ENCODE assay signal across 13 cellular contexts in genomic region chrX:55011294-55011693, GRCh38. TPM values are rescaled to one million over a fixed set of nuclear protein-coding genes. Genes with fewer than 3 reads are reported as not detected.
DNase-seq lines count a peak whose midpoint lies in the region; ATAC-seq, FAIRE-seq and TF ChIP-seq lines count a peak whose summit lies in the region.
"Had no signal": no experiment of that assay in that cellular context is flagged by ENCODE, and none has a peak within 500 bp of the region (broad histone marks: within the 10 kb centered on the region; RNA-seq: fewer than 3 reads in every experiment).

No MANE protein-coding gene starts in this region.

- ATAC-seq in GM18907 (IDR thresholded peaks at IDR 0.05; ENCODE audit: unreplicated experiment) (no peak), T-helper 17 cell (no peak)

- no peak overlapping the region for H3K27ac Mint-ChIP-seq in HFFc6
- H3K27ac Mint-ChIP-seq in T-helper 17 cell: no peak overlapping the region
- H3K27ac Mint-ChIP-seq: IgD-negative memory B cell, naive B cell had no signal

- H3K36me3 ChIP-seq in BJ (ENCODE audit: control insufficient read depth, insufficient read depth, low read length) (peaks cover 2% of the 10 kb centered on the region; the same call in 1 of the 2 replicates), kidney (ENCODE audit: control insufficient read depth in 1 of 2, insufficient read depth in 2 of 2, low read length in 2 of 2) (no peaks in the 10 kb centered on the region)

- CTCF ChIA-PET in BJ (lab: Yijun Ruan, JAX): no interaction called here

- H3K36me3 Mint-ChIP-seq in HFFc6 (ENCODE audit: low read depth): peaks cover 4% of the 10 kb centered on the region
- H3K36me3 Mint-ChIP-seq in T-helper 17 cell (ENCODE audit: low read depth): peaks cover 2% of the 10 kb centered on the region
- H3K36me3 Mint-ChIP-seq: IgD-negative memory B cell had no signal

- peaks cover 0 to 2% of the 10 kb centered on the region in 2 donors for H3K4me1 ChIP-seq in kidney (ENCODE audit: control insufficient read depth in 1 of 2, insufficient read depth in 1 of 2, low read depth in 1 of 2, low read length in 2 of 2)

- no peak overlapping the region for H3K4me3 ChIP-seq in BJ (ENCODE audit: low read depth, low read length)
- H3K4me3 ChIP-seq in WI38 (ENCODE audit: low read depth, low read length): no peak overlapping the region
- no peak overlapping the region for H3K4me3 ChIP-seq in kidney (ENCODE audit: low read length in 2 of 2)

- no peak overlapping the region for H3K9ac ChIP-seq in kidney (ENCODE audit: low read length in 2 of 2)

- H3K27ac ChIP-seq in kidney (ENCODE audit: low read depth in 2 of 2, low read length in 2 of 2): no peak overlapping the region

- H3K27me3 Mint-ChIP-seq in HFFc6 (ENCODE audit: insufficient read depth) (peaks cover 2% of the 10 kb centered on the region; the same call in 1 of the 2 replicates), T-helper 17 cell (no peaks in the 10 kb centered on the region)
- H3K27me3 Mint-ChIP-seq: IgD-negative memory B cell, naive B cell had no signal

- peak; percentile 27 for FAIRE-seq in kidney (lab: Jason Lieb, UNC)

- H3K9me3 ChIP-seq in kidney (ENCODE audit: control insufficient read depth in 1 of 2, low read length in 2 of 2) (no peaks in the 10 kb centered on the region), T-helper 17 cell (ENCODE audit: control insufficient read depth, low read length, poor library complexity, severe bottlenecking) (no peaks in the 10 kb centered on the region)

- no peak for DNase-seq in BJ (ENCODE audit: low read depth)
- DNase-seq in HFFc6: no peak
- DNase-seq in kidney: no peak
- no peak for DNase-seq in stimulated activated CD4-positive, alpha-beta T cell treated with anti-CD3 and anti-CD28 coated beads, Interleukin-2, amount 100 ng/mL, for 48 hours
- DNase-seq in COLO668 (lab: John Stamatoyannopoulos, UW; ENCODE audit: unreplicated experiment): no peak
- no peak for DNase-seq in T-helper 17 cell
- DNase-seq: hippocampal formation, naive B cell, NCI-H526 treated with DMSO at 0.1 percent for 48 hours, T-helper 9 cell had no signal

- H3K9me3 Mint-ChIP-seq in HFFc6: no peaks in the 10 kb centered on the region

- H3K4me3 Mint-ChIP-seq in HFFc6: no peak overlapping the region
- no peak overlapping the region for H3K4me3 Mint-ChIP-seq in T-helper 17 cell
- H3K4me3 Mint-ChIP-seq: IgD-negative memory B cell, naive B cell had no signal

- H3K27me3 ChIP-seq in BJ (ENCODE audit: control insufficient read depth, insufficient read depth, low read length): no peaks in the 10 kb centered on the region

- intact Hi-C loops in kidney (cut with DNase I): no loop called here

- POLR2A ChIA-PET in BJ (lab: Charles Lee): no interaction called here

- H3K4me1 Mint-ChIP-seq in HFFc6 (ENCODE audit: low read depth) (peaks cover 35% of the 10 kb centered on the region), T-helper 17 cell (peaks cover 6% of the 10 kb centered on the region)
- H3K4me1 Mint-ChIP-seq: IgD-negative memory B cell had no signal

- TF ChIP-seq CTCF in BJ (IDR thresholded peaks at IDR 0.05; ENCODE audit: insufficient read depth, low read depth, low read length): peak; percentile 30; the same call in 1 of the 2 replicates
- peak; percentile 68 for TF ChIP-seq CTCF in HFFc6 (IDR thresholded peaks at IDR 0.05)
- 0 out of 2 replicates have a peak, but pooled peaks have one; percentile 16 for TF ChIP-seq CTCF in WI38 (IDR thresholded peaks at IDR 0.05; ENCODE audit: low read depth, low read length)
- TF ChIP-seq CTCF in kidney (IDR thresholded peaks at IDR 0.05; ENCODE audit: borderline replicate concordance, extremely low read depth, insufficient read depth): no peak

RNA-seq across cellular contexts. Expression of gene APEX2, which starts 11.1 kb away (rescaled TPM):
- polyA plus RNA-seq in BJ (2011; rRNA removed) (16.0 and 23.0 TPM in 2 replicates), kidney (ENCODE audit: insufficient read depth, low read depth, low replicate concordance) (16.9 TPM)
- 11.0 and 17.6 TPM in 2 replicates for polyA minus RNA-seq in BJ (2011; rRNA and poly(A)+ RNA removed)
- total RNA-seq in HFFc6 (2021; fragmentation: NEBNext Ultra II Directional; extraction: Animal tissue kit (Norgen Biotek cat#: 25700)): 10 to 100 TPM; 14.3 to 17.2 (median 15.9) TPM
- total RNA-seq in kidney (15.9 TPM), T-helper 17 cell (1 to 10 TPM; 5.9 to 9.6 TPM)

RNA-seq across cellular contexts. Expression of gene PFKFB1, which starts 17.3 kb away (rescaled TPM):
- polyA plus RNA-seq in BJ (2011; rRNA removed): 0.10 and 0.15 TPM in 2 replicates
- not detected in 2 replicates for polyA minus RNA-seq in BJ (2011; rRNA and poly(A)+ RNA removed)
- not detected for total RNA-seq in HFFc6 (2021; fragmentation: NEBNext Ultra II Directional; extraction: Animal tissue kit (Norgen Biotek cat#: 25700))
- 0.31 TPM for total RNA-seq in kidney
- 1.1 TPM for polyA plus RNA-seq in kidney (ENCODE audit: insufficient read depth, low read depth, low replicate concordance)
- under 1 TPM; 0.27 to 0.42 TPM for total RNA-seq in T-helper 17 cell
- polyA plus RNA-seq: IgD-negative memory B cell had no signal

RNA-seq across cellular contexts. Expression of gene ALAS2, which starts 19.5 kb away (rescaled TPM):
- polyA plus RNA-seq in BJ (2011; rRNA removed): not detected in 2 replicates
- not detected in 2 replicates for polyA minus RNA-seq in BJ (2011; rRNA and poly(A)+ RNA removed)
- not detected for total RNA-seq in HFFc6 (2021; fragmentation: NEBNext Ultra II Directional; extraction: Animal tissue kit (Norgen Biotek cat#: 25700))
- total RNA-seq in kidney: 0.79 TPM
- polyA plus RNA-seq in kidney (ENCODE audit: insufficient read depth, low read depth, low replicate concordance): not detected
- not detected for total RNA-seq in T-helper 17 cell
- polyA plus RNA-seq: IgD-negative memory B cell had no signal
